In the genomic region with DNA sequence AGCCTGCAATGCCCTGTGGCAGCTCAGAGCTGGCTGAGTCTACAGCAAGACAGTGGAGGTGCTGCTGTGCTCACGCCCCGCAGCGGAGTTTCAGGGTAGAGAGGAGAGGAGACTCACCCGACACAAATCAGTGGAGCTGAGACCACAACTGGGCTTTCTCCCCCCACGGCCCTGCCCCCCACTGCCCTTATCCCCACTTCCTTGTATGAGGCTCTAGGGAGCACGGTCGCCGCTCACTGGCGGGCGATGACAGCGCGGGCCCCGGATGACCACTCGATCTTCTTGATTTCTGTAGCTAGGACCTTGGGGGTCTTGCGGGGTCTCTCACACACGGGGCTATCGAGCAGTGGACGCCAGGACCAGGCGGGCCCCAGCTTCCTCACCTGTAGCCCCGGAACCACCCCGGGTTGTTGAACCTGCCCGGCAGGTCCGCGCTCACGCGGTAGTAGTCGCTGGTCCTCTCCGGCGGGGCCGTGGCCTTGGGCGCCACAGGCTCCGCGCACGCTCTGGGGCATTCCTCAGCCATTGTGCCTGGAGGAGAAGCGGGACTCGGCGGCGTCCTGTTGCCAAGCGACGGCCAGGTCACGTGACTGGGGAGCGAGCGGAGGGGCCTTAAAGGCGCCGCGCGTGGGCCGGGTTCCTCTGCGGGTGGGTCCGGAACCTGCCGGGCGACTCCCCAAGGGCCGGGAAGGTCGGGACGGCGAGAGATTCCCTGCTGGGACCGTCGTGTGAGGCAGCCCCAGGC, we compare ENCODE assay signal across 8 cellular contexts. TPM values are rescaled to one million over a fixed set of nuclear protein-coding genes. Genes with fewer than 3 reads are reported as not detected.
A peak's percentile ranks its signal among the peaks of the same experiment; 100 is the strongest.
DNase-seq lines count a peak whose midpoint lies in the region; ATAC-seq and TF ChIP-seq lines count a peak whose summit lies in the region.

No MANE protein-coding gene starts in this region.

- no peaks in the 10 kb centered on the region for H3K9me3 ChIP-seq in CD8-positive, alpha-beta memory T cell (ENCODE audit: low read length)
- no peaks in the 10 kb centered on the region for H3K9me3 ChIP-seq in parathyroid adenoma (ENCODE audit: control insufficient read depth, low read length)
- H3K9me3 ChIP-seq in thymus (ENCODE audit: control insufficient read depth): no peaks in the 10 kb centered on the region

- peak overlapping the region in 5 of 8 donors; percentile 19 to 89 (median 63) for H3K27ac Mint-ChIP-seq in CD8-positive, alpha-beta memory T cell
- no peak overlapping the region for H3K27ac Mint-ChIP-seq in GM23338
- no peak overlapping the region for H3K27ac Mint-ChIP-seq in activated naive CD8-positive, alpha-beta T cell treated with anti-CD3 and anti-CD28 coated beads, Interleukin-2, amount 50 U/mL, for 24 hours

- TF ChIP-seq CTCF in GM23338 (conservative IDR thresholded peaks at IDR 0.05; ENCODE audit: low read depth in 2 of 2) (no peak), parathyroid adenoma (IDR thresholded peaks at IDR 0.05) (peak; percentile 8)

- H2AFZ ChIP-seq in GM23338: peak overlapping the region; percentile 94
- peak overlapping the region; percentile 93 for H2AFZ ChIP-seq in parathyroid adenoma

- H3K4me1 ChIP-seq in CD8-positive, alpha-beta memory T cell (ENCODE audit: insufficient read depth, low read length): peaks cover 27% of the 10 kb centered on the region
- H3K4me1 ChIP-seq in GM23338 (ENCODE audit: insufficient read depth) (no peaks in the 10 kb centered on the region; the same call in 1 of the 2 replicates), parathyroid adenoma (no peaks in the 10 kb centered on the region), thymus (ENCODE audit: control insufficient read depth, insufficient read depth, low read length) (peaks cover 10% of the 10 kb centered on the region)

- no peaks in the 10 kb centered on the region; the same call in none of the 2 replicates for H4K20me1 ChIP-seq in GM23338 (replicated peaks; ENCODE audit: insufficient read depth)

- peaks cover 19% of the 10 kb centered on the region for H3K79me2 ChIP-seq in GM23338 (replicated peaks; ENCODE audit: insufficient read depth)
- no peaks in the 10 kb centered on the region for H3K79me2 ChIP-seq in parathyroid adenoma

- peak overlapping the region; percentile 64 for H3K27ac ChIP-seq in CD8-positive, alpha-beta memory T cell (ENCODE audit: low read depth, low read length)
- H3K27ac ChIP-seq in GM23338 (ENCODE audit: low read depth): no peak overlapping the region
- H3K27ac ChIP-seq in parathyroid adenoma: peak overlapping the region; percentile 67
- no peak overlapping the region for H3K27ac ChIP-seq in thymus (ENCODE audit: low read depth)

- CTCF ChIA-PET in CD8-positive, alpha-beta memory T cell (lab: Charles Lee): interaction anchor here (0.9 kb wide), 1 partner anchor 18 kb away, joined by 4 read pairs; no protein-coding TSS in a partner anchor

- H3F3A ChIP-seq in GM23338 (replicated peaks; ENCODE audit: low read depth): 0 out of 2 replicates have a peak, but pooled peaks cover 3% of the 10 kb centered on the region

- H3K9ac ChIP-seq in parathyroid adenoma: no peak overlapping the region

- WGBS in thymus: under 1% methylated on average over 58 of the region's 58 CpGs

- peak overlapping the region; percentile 79 for H3K4me3 ChIP-seq in CD8-positive, alpha-beta memory T cell (ENCODE audit: low read length)
- H3K4me3 ChIP-seq in GM23338: peak overlapping the region; percentile 83
- peak overlapping the region; percentile 80 for H3K4me3 ChIP-seq in parathyroid adenoma (ENCODE audit: low read depth, low read length)
- peak overlapping the region; percentile 92 for H3K4me3 ChIP-seq in thymus (ENCODE audit: low read length)

- peaks cover 3 to 12% of the 10 kb centered on the region in 2 donors for H3K27me3 Mint-ChIP-seq in CD8-positive, alpha-beta memory T cell
- H3K27me3 Mint-ChIP-seq in GM23338 (ENCODE audit: insufficient read depth, low read depth, poor library complexity): peaks cover 10% of the 10 kb centered on the region
- no peaks in the 10 kb centered on the region for H3K27me3 Mint-ChIP-seq in activated naive CD8-positive, alpha-beta T cell treated with anti-CD3 and anti-CD28 coated beads, Interleukin-2, amount 50 U/mL, for 24 hours

- no peaks in the 10 kb centered on the region for H3K9me2 ChIP-seq in GM23338 (ENCODE audit: insufficient read depth)

- H3K4me1 Mint-ChIP-seq in CD8-positive, alpha-beta memory T cell: peaks cover 15 to 31% (median 22%) of the 10 kb centered on the region in 3 donors
- peaks cover 12% of the 10 kb centered on the region for H3K4me1 Mint-ChIP-seq in GM23338
- H3K4me1 Mint-ChIP-seq in activated naive CD8-positive, alpha-beta T cell treated with anti-CD3 and anti-CD28 coated beads, Interleukin-2, amount 50 U/mL, for 24 hours: peaks cover 22% of the 10 kb centered on the region

- POLR2A ChIA-PET in CD8-positive, alpha-beta memory T cell (lab: Charles Lee): no interaction called here

- H3K36me3 Mint-ChIP-seq in CD8-positive, alpha-beta memory T cell: peaks cover 0 to 28% (median 4%) of the 10 kb centered on the region in 3 donors
- peaks cover 31% of the 10 kb centered on the region for H3K36me3 Mint-ChIP-seq in GM23338 (ENCODE audit: low read depth)
- peaks cover 11% of the 10 kb centered on the region for H3K36me3 Mint-ChIP-seq in activated naive CD8-positive, alpha-beta T cell treated with anti-CD3 and anti-CD28 coated beads, Interleukin-2, amount 50 U/mL, for 24 hours (ENCODE audit: low read depth)

- intact Hi-C loops in cardiac septum (cut with DNase I): no loop called here

- peak; percentile 75 for ATAC-seq in GM23338
- ATAC-seq in activated naive CD8-positive, alpha-beta T cell treated with anti-CD3 and anti-CD28 coated beads, Interleukin-2, amount 50 U/mL, for 24 hours: peak; percentile 33

- peak overlapping the region; percentile 79 to 94 (median 89) for H3K4me3 Mint-ChIP-seq in CD8-positive, alpha-beta memory T cell
- H3K4me3 Mint-ChIP-seq in GM23338: peak overlapping the region; percentile 82
- H3K4me3 Mint-ChIP-seq in activated naive CD8-positive, alpha-beta T cell treated with anti-CD3 and anti-CD28 coated beads, Interleukin-2, amount 50 U/mL, for 24 hours: peak overlapping the region; percentile 85

- H3K27me3 ChIP-seq in CD8-positive, alpha-beta memory T cell (ENCODE audit: insufficient read depth, low read length, poor library complexity, severe bottlenecking): no peaks in the 10 kb centered on the region
- H3K27me3 ChIP-seq in GM23338 (ENCODE audit: insufficient read depth) (no peaks in the 10 kb centered on the region), parathyroid adenoma (ENCODE audit: control insufficient read depth, insufficient read depth, low read length) (no peaks in the 10 kb centered on the region), thymus (ENCODE audit: control insufficient read depth, insufficient read depth) (no peaks in the 10 kb centered on the region)

- peak; percentile 78 to 93 (median 91) for DNase-seq in CD8-positive, alpha-beta memory T cell
- DNase-seq in GM23338 (ENCODE audit: low spot score) (peak; percentile 89), NCI-H1092 (lab: John Stamatoyannopoulos, UW) (peak; percentile 69), SW480 (ENCODE audit: low spot score) (peak; percentile 87), cardiac septum (ENCODE audit: low spot score) (peak; percentile 97)
- DNase-seq in activated naive CD8-positive, alpha-beta T cell treated with anti-CD3 and anti-CD28 coated beads, Interleukin-2, amount 50 U/mL, for 24 hours: peak; percentile 92

- H3K4me2 ChIP-seq in GM23338 (peak overlapping the region; percentile 95), parathyroid adenoma (ENCODE audit: low read length) (peak overlapping the region; percentile 99)

- no peaks in the 10 kb centered on the region for H3K9me3 Mint-ChIP-seq in CD8-positive, alpha-beta memory T cell
- no peaks in the 10 kb centered on the region; the same call in 2 of the 3 replicates for H3K9me3 Mint-ChIP-seq in GM23338
- H3K9me3 Mint-ChIP-seq in activated naive CD8-positive, alpha-beta T cell treated with anti-CD3 and anti-CD28 coated beads, Interleukin-2, amount 50 U/mL, for 24 hours: no peaks in the 10 kb centered on the region

- peaks cover 18% of the 10 kb centered on the region for H3K36me3 ChIP-seq in CD8-positive, alpha-beta memory T cell (ENCODE audit: insufficient read depth, low read length)
- H3K36me3 ChIP-seq in GM23338 (ENCODE audit: insufficient read depth) (peaks cover 8% of the 10 kb centered on the region; the same call in 1 of the 2 replicates), parathyroid adenoma (ENCODE audit: control insufficient read depth, insufficient read depth, low read length) (no peaks in the 10 kb centered on the region), thymus (ENCODE audit: control insufficient read depth, insufficient read depth) (peaks cover 23% of the 10 kb centered on the region)

TF ChIP-seq in GM23338, 12 proteins besides CTCF, POLR2A, EP300 and RAD21 (continues in another document):
- peak; percentile 49; the same call in 1 of the 2 replicates for TF ChIP-seq POLR2AphosphoS5 (IDR thresholded peaks at IDR 0.05; ENCODE audit: low read depth)

RNA-seq across cellular contexts. Expression of a gene that starts 1.0 kb away (rescaled TPM):
- total RNA-seq in CD8-positive, alpha-beta memory T cell: 10 to 100 TPM; 66.7 to 71.0 TPM
- 50.9 TPM for polyA plus RNA-seq in CD8-positive, alpha-beta memory T cell
- 96.5 and 116 TPM in 2 replicates for total RNA-seq in GM23338 (2014; rRNA removed; shearing (Covaris generic))
- 83.2 and 86.6 TPM in 2 replicates for polyA plus RNA-seq in GM23338 (2016; fragmentation: Nextera tagmentation; extraction: Ambion mirVana)
- 37.2 TPM for total RNA-seq in cardiac septum
- polyA plus RNA-seq in thymus: 35.5 TPM

RNA-seq across cellular contexts. Expression of a gene that starts 19.9 kb away (rescaled TPM):
- total RNA-seq in CD8-positive, alpha-beta memory T cell: under 1 TPM; 0.59 to 0.84 TPM
- polyA plus RNA-seq in CD8-positive, alpha-beta memory T cell: 0.47 TPM
- total RNA-seq in GM23338 (2014; rRNA removed; shearing (Covaris generic)): 44.4 and 49.8 TPM in 2 replicates
- polyA plus RNA-seq in GM23338 (2016; fragmentation: Nextera tagmentation; extraction: Ambion mirVana): 10.7 and 11.4 TPM in 2 replicates
- 26.3 TPM for total RNA-seq in cardiac septum
- polyA plus RNA-seq in thymus: 4.1 TPM

RNA-seq across cellular contexts. Expression of a gene that starts 21.7 kb away (rescaled TPM):
- not detected for total RNA-seq in CD8-positive, alpha-beta memory T cell
- not detected for polyA plus RNA-seq in CD8-positive, alpha-beta memory T cell
- total RNA-seq in GM23338 (2014; rRNA removed; shearing (Covaris generic)): not detected in 2 replicates
- polyA plus RNA-seq in GM23338 (2016; fragmentation: Nextera tagmentation; extraction: Ambion mirVana) (0.27 TPM in 1 of 2 replicates, not detected in the other), thymus (1.2 TPM)
- total RNA-seq in cardiac septum: not detected

RNA-seq across cellular contexts. Expression of a gene that starts 46.4 kb away (rescaled TPM):
- total RNA-seq in CD8-positive, alpha-beta memory T cell: not detected
- polyA plus RNA-seq in CD8-positive, alpha-beta memory T cell: not detected
- total RNA-seq in GM23338 (2014; rRNA removed; shearing (Covaris generic)): not detected in 2 replicates
- not detected in 2 replicates for polyA plus RNA-seq in GM23338 (2016; fragmentation: Nextera tagmentation; extraction: Ambion mirVana)
- not detected for total RNA-seq in cardiac septum
- polyA plus RNA-seq in thymus: 0.09 TPM

Comparison
In these comparisons a context has a peak if more than half of its experiments do, and no peak if none do; other contexts are left out.
1. H3K27ac ChIP-seq: peak in CD8-positive, alpha-beta memory T cell (single experiment) and parathyroid adenoma (single experiment); none in GM23338 (single experiment) and thymus (single experiment).
2. H3K27ac Mint-ChIP-seq: peak in CD8-positive, alpha-beta memory T cell (5 of 8); none in GM23338 (single experiment) and activated naive CD8-positive, alpha-beta T cell treated with anti-CD3 and anti-CD28 coated beads, Interleukin-2, amount 50 U/mL, for 24 hours (single experiment).
3. RNA of a gene that starts 19.9 kb away (total RNA-seq): 44.4 to 49.8 TPM in GM23338 and 26.3 TPM in cardiac septum (single experiment); 0.59 to 0.84 TPM in CD8-positive, alpha-beta memory T cell; every median in the first group is over 10 times any median in the second.
4. Peak in every context shown above with its lines, with median percentiles within 50 percentile points of each other: DNase-seq, H3K4me3 ChIP-seq and H3K4me3 Mint-ChIP-seq.